In genomic region chr17:75271233-75271954, GRCh38 we compare ENCODE assay signal across 8 cellular contexts. TPM values are rescaled to one million over a fixed set of nuclear protein-coding genes. Genes with fewer than 3 reads are reported as not detected.
A peak's percentile ranks its signal among the peaks of the same experiment; 100 is the strongest.
DNase-seq lines count a peak whose midpoint lies in the region; ATAC-seq, FAIRE-seq and TF ChIP-seq lines count a peak whose summit lies in the region.

No MANE protein-coding gene starts in this region.

- H3K9me3 ChIP-seq in gastroesophageal sphincter (no peaks in the 10 kb centered on the region), suprapubic skin (no peaks in the 10 kb centered on the region)

- peaks cover 0 to 15% of the 10 kb centered on the region in 2 donors for H3K36me3 ChIP-seq in gastroesophageal sphincter
- peaks cover 5% of the 10 kb centered on the region for H3K36me3 ChIP-seq in suprapubic skin

- in situ Hi-C loops in Caki2 (cut with HindIII; ENCODE audit: low pct_unique_long_range_greater_than_20kb, low sequenced_read_pairs): no loop called here

- TF ChIP-seq EP300 in gastroesophageal sphincter (IDR thresholded peaks at IDR 0.05): no peak
- no peak for TF ChIP-seq EP300 in suprapubic skin (IDR thresholded peaks at IDR 0.05)

- H3K27me3 ChIP-seq in gastroesophageal sphincter (no peaks in the 10 kb centered on the region), suprapubic skin (no peaks in the 10 kb centered on the region)

- peak; percentile 90 for ATAC-seq in gastroesophageal sphincter

- H3K4me3 ChIP-seq in gastroesophageal sphincter: peak overlapping the region; percentile 77 to 91
- peak overlapping the region; percentile 87 for H3K4me3 ChIP-seq in suprapubic skin

- TF ChIP-seq POLR2A in gastroesophageal sphincter (IDR thresholded peaks at IDR 0.05) (peak in 1 of 2 donors; percentile 33), suprapubic skin (IDR thresholded peaks at IDR 0.05) (no peak)

- TF ChIP-seq CTCF in GM20000 (IDR thresholded peaks at IDR 0.05; ENCODE audit: extremely low read depth, missing control alignments) (peak; percentile 91), gastroesophageal sphincter (IDR thresholded peaks at IDR 0.05) (peak in 3 of 4 experiments; percentile 85 to 94 (median 93)), suprapubic skin (IDR thresholded peaks at IDR 0.05) (peak; percentile 88 to 93)

- H3K4me1 ChIP-seq in gastroesophageal sphincter: peaks cover 0 to 50% (median 21%) of the 10 kb centered on the region in 3 donors
- H3K4me1 ChIP-seq in suprapubic skin: peaks cover 45% of the 10 kb centered on the region

- DNase-seq in Caki2 (ENCODE audit: low read depth): peak; percentile 75
- DNase-seq in GM20000 (ENCODE audit: low spot score): peak; percentile 99
- peak; percentile 91 for DNase-seq in HTR-8/SVneo (ENCODE audit: insufficient read length, low spot score)
- DNase-seq in RPMI7951 (ENCODE audit: low read depth): peak; percentile 68
- peak; percentile 96 for DNase-seq in activated effector memory CD4-positive, alpha-beta T cell treated with anti-CD3 and anti-CD28 coated beads, Interleukin-2, amount 50 U/mL, for 16 hours
- DNase-seq in nucleus accumbens (lab: John Stamatoyannopoulos, UW): peak in 50 of 56 donors; percentile 17 to 86 (median 68)
- DNase-seq in suprapubic skin (ENCODE audit: low spot score in 2 of 2): peak in 1 of 2 donors; percentile 77

- H3K27ac ChIP-seq in gastroesophageal sphincter: peak overlapping the region; percentile 8 to 99 (median 96)
- H3K27ac ChIP-seq in suprapubic skin: peak overlapping the region; percentile 96

- 2% methylated on average over 14 of the region's 74 CpGs; no CpG with 5 or more reads in 1 of the 2 donors for WGBS in gastroesophageal sphincter (ENCODE audit: low coverage in 1 of 2), 2 donors
- WGBS in suprapubic skin: 0% methylated on average over 19 of the region's 74 CpGs

- peak; percentile 89 for FAIRE-seq in HTR-8/SVneo (lab: Jason Lieb, UNC)

RNA-seq across cellular contexts. Expression of gene MIF4GD, which starts 0.4 kb away (rescaled TPM):
- total RNA-seq in Caki2 (2014; rRNA removed; shearing (Covaris generic); ENCODE audit: low replicate concordance): 37.8 and 40.0 TPM in 2 replicates
- 7.4 and 9.3 TPM in 2 replicates for total RNA-seq in RPMI7951 (2014; rRNA removed; shearing (Covaris generic))
- total RNA-seq in gastroesophageal sphincter (10 to 100 TPM; 28.5 to 50.7 (median 44.4) TPM), suprapubic skin (10 to 100 TPM; 24.2 to 44.1 (median 30.6) TPM)

RNA-seq across cellular contexts. Expression of gene MRPS7, which starts 9.7 kb away (rescaled TPM):
- 93.0 and 129 TPM in 2 replicates for total RNA-seq in Caki2 (2014; rRNA removed; shearing (Covaris generic); ENCODE audit: low replicate concordance)
- 54.8 and 58.2 TPM in 2 replicates for total RNA-seq in RPMI7951 (2014; rRNA removed; shearing (Covaris generic))
- 10 to 100 TPM; 35.0 to 46.4 (median 38.3) TPM for total RNA-seq in gastroesophageal sphincter
- 10 to 100 TPM; 19.2 to 36.4 (median 29.0) TPM for total RNA-seq in suprapubic skin

RNA-seq across cellular contexts. Expression of gene GGA3, which starts 10.0 kb away (rescaled TPM):
- 8.7 and 14.0 TPM in 2 replicates for total RNA-seq in Caki2 (2014; rRNA removed; shearing (Covaris generic); ENCODE audit: low replicate concordance)
- total RNA-seq in RPMI7951 (2014; rRNA removed; shearing (Covaris generic)): 6.4 and 8.4 TPM in 2 replicates
- 10 to 100 TPM; 19.5 to 27.8 (median 24.5) TPM for total RNA-seq in gastroesophageal sphincter
- total RNA-seq in suprapubic skin: 10 to 100 TPM; 27.0 to 68.8 (median 35.3) TPM

RNA-seq across cellular contexts. Expression of gene SLC25A19, which starts 17.8 kb away (rescaled TPM):
- total RNA-seq in Caki2 (2014; rRNA removed; shearing (Covaris generic); ENCODE audit: low replicate concordance): 6.3 and 16.5 TPM in 2 replicates
- 7.3 and 7.9 TPM in 2 replicates for total RNA-seq in RPMI7951 (2014; rRNA removed; shearing (Covaris generic))
- total RNA-seq in gastroesophageal sphincter: 10 to 100 TPM in 3 of 4 donors, 1 to 10 TPM in 1; 7.3 to 14.5 (median 13.4) TPM
- total RNA-seq in suprapubic skin: 10 to 100 TPM in 2 of 4 donors, 1 to 10 TPM in 2; 6.1 to 14.4 (median 10.1) TPM
